Comparison of ENCODE assay signal across 11 cellular contexts in genomic region chr16:86931410-86931941, GRCh38.
DNase-seq lines count a peak whose midpoint lies in the region; ATAC-seq, FAIRE-seq and TF ChIP-seq lines count a peak whose summit lies in the region.
"Had no signal": no experiment of that assay in that cellular context is flagged by ENCODE, and none has a peak within 500 bp of the region (broad histone marks: within the 10 kb centered on the region; RNA-seq: fewer than 3 reads in every experiment).

No MANE protein-coding gene starts in this region.

- intact Hi-C loops in tibial artery (cut with DNase I; ENCODE audit: low total_unique reads): no loop called here

- H3K4me3 ChIP-seq in bronchial epithelial cell (ENCODE audit: low read depth, low read length) (no peak overlapping the region), tibial artery (peak overlapping the region; percentile 15 to 39)

- no peak for ATAC-seq in HG03045 (IDR thresholded peaks at IDR 0.05; ENCODE audit: unreplicated experiment)
- ATAC-seq: activated T-cell treated with anti-CD3 and anti-CD28 coated beads, Interleukin-2, amount 50 U/mL, for 4 hours had no signal

- DNase-seq in NCI-H1417 (lab: John Stamatoyannopoulos, UW) (peak in 2 of 3 experiments; percentile 24 to 61), NCI-H1417 treated with DMSO at 0.1 percent for 48 hours (lab: John Stamatoyannopoulos, UW) (no peak), bronchial epithelial cell (ENCODE audit: low read depth) (peak; percentile 23), iris pigment epithelial cell (ENCODE audit: low read depth) (peak; percentile 63), tibial artery (peak; percentile 47 to 84), NCI-H1092 (lab: John Stamatoyannopoulos, UW) (no peak), NCI-H526 treated with DMSO at 0.1 percent for 48 hours (lab: John Stamatoyannopoulos, UW) (no peak)
- DNase-seq: activated T-cell treated with anti-CD3 and anti-CD28 coated beads, Interleukin-2, amount 50 U/mL, for 4 hours had no signal

- H3K36me3 ChIP-seq in bronchial epithelial cell (ENCODE audit: control insufficient read depth, insufficient read depth, low read length) (no peaks in the 10 kb centered on the region), tibial artery (no peaks in the 10 kb centered on the region)

- peak overlapping the region; percentile 32 to 48 for H3K27ac ChIP-seq in tibial artery
- H3K27ac ChIP-seq: 22Rv1, epithelial cell of prostate had no signal

- TF ChIP-seq CTCF in bronchial epithelial cell (IDR thresholded peaks at IDR 0.05; ENCODE audit: insufficient read depth, low read length, severe bottlenecking) (no peak), tibial artery (IDR thresholded peaks at IDR 0.05) (peak in 1 of 2 experiments; percentile 23)

- FAIRE-seq in bronchial epithelial cell (lab: Jason Lieb, UNC): no peak

- H3K27me3 ChIP-seq in bronchial epithelial cell (ENCODE audit: control insufficient read depth, insufficient read depth, low read length): no peaks in the 10 kb centered on the region
- no peaks in the 10 kb centered on the region for H3K27me3 ChIP-seq in tibial artery

- peaks cover 0 to 29% (median 17%) of the 10 kb centered on the region in 4 donors for H3K4me1 ChIP-seq in tibial artery

- H3K9me3 ChIP-seq in tibial artery: no peaks in the 10 kb centered on the region

Comparison
In these comparisons a context has a peak if more than half of its experiments do, and no peak if none do; other contexts are left out.
1. DNase-seq: peak in NCI-H1417 (2 of 3), bronchial epithelial cell (single experiment), iris pigment epithelial cell (single experiment) and tibial artery (2 of 2); none in NCI-H1417 treated with DMSO at 0.1 percent for 48 hours (single experiment), NCI-H1092 (single experiment) and NCI-H526 treated with DMSO at 0.1 percent for 48 hours (single experiment).